ENCODE assay signal across 9 cellular contexts in genomic region chr1:45804671-45804973, GRCh38. TPM values are rescaled to one million over a fixed set of nuclear protein-coding genes. Genes with fewer than 3 reads are reported as not detected.
DNase-seq lines count a peak whose midpoint lies in the region; ATAC-seq, FAIRE-seq and TF ChIP-seq lines count a peak whose summit lies in the region.
"Had no signal": no experiment of that assay in that cellular context is flagged by ENCODE, and none has a peak within 500 bp of the region (broad histone marks: within the 10 kb centered on the region; RNA-seq: fewer than 3 reads in every experiment).

No MANE protein-coding gene starts in this region.

- no peaks in the 10 kb centered on the region for H3K27me3 Mint-ChIP-seq in osteocyte (ENCODE audit: unreplicated experiment)

- peaks cover 5% of the 10 kb centered on the region for H3K9me1 ChIP-seq in endothelial cell of umbilical vein (replicated peaks; ENCODE audit: control insufficient read depth, extremely low read depth, insufficient read depth, low read length)

- peaks cover 15% of the 10 kb centered on the region for H3K36me3 Mint-ChIP-seq in osteocyte (ENCODE audit: unreplicated experiment)

- dilution Hi-C loops in endothelial cell of umbilical vein (cut with MboI; ENCODE audit: extremely low pct_ligation_motif_present, low sequenced_read_pairs), result no loop called here

- in situ Hi-C loops in KBM-7 (cut with MboI; ENCODE audit: low pct_unique_long_range_greater_than_20kb, low sequenced_read_pairs), result no loop called here

- H3K4me3 ChIP-seq in GM06990 (replicated peaks; ENCODE audit: low read depth, low read length) (peak overlapping the region; percentile 78), OCI-LY7 (ENCODE audit: low read depth, low read length, poor library complexity, severe bottlenecking) (peak overlapping the region; percentile 84), endothelial cell of umbilical vein (replicated peaks in 1 of 3; ENCODE audit: insufficient read depth in 1 of 3, low read depth in 1 of 3, low read length in 3 of 3) (peak overlapping the region; percentile 78 to 98 (median 82))

- POLR2A ChIA-PET in OCI-LY7 (lab: Charles Lee) (interaction anchor here (1.0 to 2.4 kb wide), 4 partner anchors 10 to 208 kb away, joined by 3 to 9 read pairs (median 6); no protein-coding TSS in a partner anchor), endothelial cell of umbilical vein (lab: Charles Lee) (interaction anchor here (0.6 kb wide), 1 partner anchor 495 kb away, joined by 3 read pairs; no protein-coding TSS in a partner anchor)

- no peak for FAIRE-seq in endothelial cell of umbilical vein (lab: Jason Lieb, UNC)
- FAIRE-seq: colon had no signal

- H3K4me3 Mint-ChIP-seq in osteocyte (ENCODE audit: unreplicated experiment), result peak overlapping the region; percentile 92

- H3K36me3 ChIP-seq in GM06990 (ENCODE audit: control insufficient read depth, insufficient read depth, low read length), result no peaks in the 10 kb centered on the region
- H3K36me3 ChIP-seq in OCI-LY7 (ENCODE audit: insufficient read depth, low read length), result peaks cover 44% of the 10 kb centered on the region
- H3K36me3 ChIP-seq in endothelial cell of umbilical vein (ENCODE audit: control insufficient read depth in 2 of 2, extremely low read depth in 1 of 2, insufficient read depth in 2 of 2, low read length in 2 of 2), result no peaks in the 10 kb centered on the region

- peaks cover 12% of the 10 kb centered on the region; the same call in 1 of the 2 replicates for H4K20me1 ChIP-seq in OCI-LY7 (ENCODE audit: insufficient read depth, low read length)
- H4K20me1 ChIP-seq in endothelial cell of umbilical vein (replicated peaks; ENCODE audit: control insufficient read depth, extremely low read depth, insufficient read depth, low read length), result peaks cover 2% of the 10 kb centered on the region

- peak overlapping the region; percentile 58 for H3K9ac ChIP-seq in endothelial cell of umbilical vein (replicated peaks; ENCODE audit: extremely low read depth, insufficient read depth, low read length)

- H3K4me2 ChIP-seq in OCI-LY7 (ENCODE audit: low read length) (peak overlapping the region; percentile 91), endothelial cell of umbilical vein (ENCODE audit: insufficient read depth, low read length) (peak overlapping the region; percentile 100)

- peaks cover 36% of the 10 kb centered on the region for H3K4me1 Mint-ChIP-seq in osteocyte (ENCODE audit: unreplicated experiment)

- no TSS peak for BruUV-seq in OCI-LY7 (replicated peaks; lab: Mats Ljungman, UMichigan)
- BruUV-seq in endothelial cell of umbilical vein (replicated peaks; lab: Mats Ljungman, UMichigan), result TSS peak; percentile 10

- TF ChIP-seq POLR2A in endothelial cell of umbilical vein (IDR thresholded peaks at IDR 0.05; ENCODE audit: low read depth, low read length), result no peak

- H3K9me3 Mint-ChIP-seq in osteocyte (ENCODE audit: unreplicated experiment), result no peaks in the 10 kb centered on the region

- H3K4me1 ChIP-seq in OCI-LY7 (ENCODE audit: insufficient read depth, low read length, poor library complexity, severe bottlenecking) (peaks cover 21% of the 10 kb centered on the region), endothelial cell of umbilical vein (ENCODE audit: control insufficient read depth, extremely low read depth, insufficient read depth, low read length) (peaks cover 24% of the 10 kb centered on the region)

- H3K27ac Mint-ChIP-seq in osteocyte (ENCODE audit: unreplicated experiment), result peak overlapping the region; percentile 88

- DNase-seq in GM06990 (ENCODE audit: extremely low read depth, insufficient read length), result no peak
- DNase-seq in OCI-LY7 (ENCODE audit: low spot score), result peak; percentile 19
- DNase-seq in endothelial cell of umbilical vein (ENCODE audit: low read depth, low spot score), result peak; percentile 41
- DNase-seq in osteocyte (ENCODE audit: extremely low spot score, unreplicated experiment), result no peak
- no peak for DNase-seq in mesenteric fat pad (ENCODE audit: low spot score)
- no peak for DNase-seq in KBM-7
- DNase-seq in NCI-H69 (lab: John Stamatoyannopoulos, UW), result no peak

- peak overlapping the region; percentile 53 for H3K27ac ChIP-seq in OCI-LY7 (ENCODE audit: low read depth, low read length, poor library complexity, severe bottlenecking)
- H3K27ac ChIP-seq in endothelial cell of umbilical vein (ENCODE audit: insufficient read depth, low read depth, low read length), result no peak overlapping the region

- TF ChIP-seq CTCF in GM06990 (IDR thresholded peaks at IDR 0.05; ENCODE audit: insufficient read depth, low read length, poor library complexity, severe bottlenecking) (no peak), OCI-LY7 (conservative IDR thresholded peaks at IDR 0.05; ENCODE audit: low read length) (0 out of 2 replicates have a peak, but pooled peaks have one; percentile 6), endothelial cell of umbilical vein (IDR thresholded peaks at IDR 0.05; ENCODE audit: extremely low read depth in 1 of 2, insufficient read depth in 1 of 2, low read depth in 1 of 2, low read length in 2 of 2) (no peak), osteocyte (IDR thresholded peaks at IDR 0.05) (no peak)

- CTCF ChIA-PET in OCI-LY7 (lab: Charles Lee; ENCODE audit: unreplicated experiment), result interaction anchor here (1.0 to 1.1 kb wide), 2 partner anchors 20 to 39 kb away, joined by 3 read pairs; no protein-coding TSS in a partner anchor
- CTCF ChIA-PET in endothelial cell of umbilical vein (lab: Charles Lee), result interaction anchor here (0.6 to 2.1 kb wide), 3 partner anchors 11 to 603 kb away, joined by 3 to 9 read pairs (median 3); no protein-coding TSS in a partner anchor

- intact Hi-C loops in OCI-LY7 (cut with micrococcal nuclease; ENCODE audit: unreplicated experiment), result loop anchor here (2.0 to 5.0 kb wide), 2 partner anchors 38 to 117 kb away; partner anchors contain the start of genes GPBP1L1 and TMEM69
- intact Hi-C loops in endothelial cell of umbilical vein (cut with micrococcal nuclease), result no loop called here

- H3K9me2 ChIP-seq in OCI-LY7 (ENCODE audit: insufficient read depth, low read length), result no peaks in the 10 kb centered on the region

- H3K79me2 ChIP-seq in OCI-LY7 (ENCODE audit: insufficient read depth, low read depth, low read length), result peaks cover 58% of the 10 kb centered on the region
- H3K79me2 ChIP-seq in endothelial cell of umbilical vein (ENCODE audit: control insufficient read depth, insufficient read depth, low read length), result peaks cover 50% of the 10 kb centered on the region

- H3K9me3 ChIP-seq in OCI-LY7 (ENCODE audit: low read length) (no peaks in the 10 kb centered on the region), endothelial cell of umbilical vein (replicated peaks; ENCODE audit: control insufficient read depth, insufficient read depth, low read length) (no peaks in the 10 kb centered on the region)

- H3K27me3 ChIP-seq in GM06990 (replicated peaks; ENCODE audit: control insufficient read depth, insufficient read depth, low read length) (no peaks in the 10 kb centered on the region), endothelial cell of umbilical vein (ENCODE audit: control insufficient read depth in 2 of 2, insufficient read depth in 2 of 2, low read length in 2 of 2) (no peaks in the 10 kb centered on the region)

- no peak overlapping the region for H2AFZ ChIP-seq in OCI-LY7 (ENCODE audit: low read length)
- peak overlapping the region; percentile 74 for H2AFZ ChIP-seq in endothelial cell of umbilical vein (ENCODE audit: low read depth, low read length)

- no peak for ATAC-seq in GM18868 (IDR thresholded peaks at IDR 0.05; ENCODE audit: unreplicated experiment)

TF ChIP-seq in endothelial cell of umbilical vein, 7 proteins besides CTCF, POLR2A, EP300 and RAD21:
- TF ChIP-seq GATA2 (IDR thresholded peaks at IDR 0.05; ENCODE audit: insufficient read depth, insufficient read length, low read depth, low read length), result no peak
- no peak for TF ChIP-seq JUN (IDR thresholded peaks at IDR 0.05; ENCODE audit: borderline replicate concordance, insufficient read depth, insufficient read length, low read depth)
- TF ChIP-seq MYC (IDR thresholded peaks at IDR 0.05; ENCODE audit: low read depth, low read length), result no peak
- TF ChIP-seq POLR2AphosphoS5 (IDR thresholded peaks at IDR 0.05; ENCODE audit: insufficient read depth, low read depth, low read length), result no peak
- TF ChIP-seq MAX (IDR thresholded peaks at IDR 0.05; ENCODE audit: insufficient read depth, insufficient read length), result no peak
- TF ChIP-seq FOS (IDR thresholded peaks at IDR 0.05; ENCODE audit: borderline replicate concordance, insufficient read depth, low read length), result no peak
- TF ChIP-seq EZH2 (IDR thresholded peaks at IDR 0.05; ENCODE audit: borderline replicate concordance, low read depth, low read length, severe bottlenecking), result no peak

RNA-seq across cellular contexts. Expression of gene MAST2, which starts 1.2 kb away (rescaled TPM):
- total RNA-seq in OCI-LY7 (2014; rRNA removed; shearing (Covaris generic)), result 25.5 and 32.1 TPM in 2 replicates
- 59.6 and 67.2 TPM in 2 replicates for total RNA-seq in OCI-LY7 (2022)
- total RNA-seq in endothelial cell of umbilical vein, result 33.8 and 41.2 TPM in 2 replicates
- polyA plus RNA-seq in endothelial cell of umbilical vein, result 25.0 and 27.4 TPM in 2 replicates
- polyA plus RNA-seq in endothelial cell of umbilical vein (2011; cell fraction: cytosol; rRNA removed), result 23.9 and 25.5 TPM in 2 replicates
- polyA plus RNA-seq in endothelial cell of umbilical vein (2011; cell fraction: nucleus; rRNA removed), result 127 and 143 TPM in 2 replicates
- 28.7 and 29.6 TPM in 2 replicates for polyA plus RNA-seq in endothelial cell of umbilical vein (2012)
- polyA minus RNA-seq in endothelial cell of umbilical vein, result 51.0 and 57.9 TPM in 2 replicates
- polyA minus RNA-seq in endothelial cell of umbilical vein (2011; cell fraction: cytosol; rRNA and poly(A)+ RNA removed), result 26.0 TPM
- polyA minus RNA-seq in endothelial cell of umbilical vein (2011; cell fraction: nucleus; rRNA and poly(A)+ RNA removed), result 61.1 and 83.4 TPM in 2 replicates
- total RNA-seq in osteocyte, result 63.9 and 65.4 TPM in 2 replicates
- total RNA-seq in mesenteric fat pad, result 24.8 TPM

RNA-seq across cellular contexts. Expression of gene IPP, which starts 54.2 kb away (rescaled TPM):
- 4.6 and 6.3 TPM in 2 replicates for total RNA-seq in OCI-LY7 (2014; rRNA removed; shearing (Covaris generic))
- total RNA-seq in OCI-LY7 (2022) (13.2 and 17.9 TPM in 2 replicates), endothelial cell of umbilical vein (6.3 and 7.2 TPM in 2 replicates), osteocyte (21.9 and 24.9 TPM in 2 replicates), mesenteric fat pad (11.9 TPM)
- 1.2 and 2.1 TPM in 2 replicates for polyA plus RNA-seq in endothelial cell of umbilical vein
- 2.5 and 3.0 TPM in 2 replicates for polyA plus RNA-seq in endothelial cell of umbilical vein (2011; cell fraction: cytosol; rRNA removed)
- 1.7 and 2.7 TPM in 2 replicates for polyA plus RNA-seq in endothelial cell of umbilical vein (2011; cell fraction: nucleus; rRNA removed)
- polyA plus RNA-seq in endothelial cell of umbilical vein (2012), result 5.6 and 10.5 TPM in 2 replicates
- 4.5 and 4.6 TPM in 2 replicates for polyA minus RNA-seq in endothelial cell of umbilical vein
- 2.9 TPM for polyA minus RNA-seq in endothelial cell of umbilical vein (2011; cell fraction: cytosol; rRNA and poly(A)+ RNA removed)
- polyA minus RNA-seq in endothelial cell of umbilical vein (2011; cell fraction: nucleus; rRNA and poly(A)+ RNA removed), result 1.9 and 2.5 TPM in 2 replicates

Comparison
In these comparisons a context has a peak if more than half of its experiments do, and no peak if none do; other contexts are left out.
1. DNase-seq: peak in OCI-LY7 (single experiment) and endothelial cell of umbilical vein (single experiment); none in GM06990 (single experiment), osteocyte (single experiment), mesenteric fat pad (single experiment), KBM-7 (single experiment) and NCI-H69 (single experiment).
2. Peak in every context shown above with its lines, with median percentiles within 50 percentile points of each other: H3K4me3 ChIP-seq.